Comparison of ENCODE assay signal across 1 cellular context in the genomic region with DNA sequence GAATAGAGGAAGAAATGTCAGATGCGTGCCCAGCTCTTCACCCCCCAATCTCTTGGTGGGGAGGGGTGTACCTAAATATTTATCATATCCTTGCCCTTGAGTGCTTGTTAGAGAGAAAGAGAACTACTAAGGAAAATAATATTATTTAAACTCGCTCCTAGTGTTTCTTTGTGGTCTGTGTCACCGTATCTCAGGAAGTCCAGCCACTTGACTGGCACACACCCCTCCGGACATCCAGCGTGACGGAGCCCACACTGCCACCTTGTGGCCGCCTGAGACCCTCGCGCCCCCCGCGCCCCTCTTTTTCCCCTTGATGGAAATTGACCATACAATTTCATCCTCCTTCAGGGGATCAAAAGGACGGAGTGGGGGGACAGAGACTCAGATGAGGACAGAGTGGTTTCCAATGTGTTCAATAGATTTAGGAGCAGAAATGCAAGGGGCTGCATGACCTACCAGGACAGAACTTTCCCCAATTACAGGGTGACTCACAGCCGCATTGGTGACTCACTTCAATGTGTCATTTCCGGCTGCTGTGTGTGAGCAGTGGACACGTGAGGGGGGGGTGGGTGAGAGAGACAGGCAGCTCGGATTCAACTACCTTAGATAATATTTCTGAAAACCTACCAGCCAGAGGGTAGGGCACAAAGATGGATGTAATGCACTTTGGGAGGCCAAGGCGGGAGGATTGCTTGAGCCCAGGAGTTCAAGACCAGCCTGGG.
TF ChIP-seq lines count a peak whose summit lies in the region.

No MANE protein-coding gene starts in this region.

TF ChIP-seq in K562, 482 proteins besides CTCF, POLR2A, EP300 and RAD21 (continued from another document and continues in another):
- TF ChIP-seq, protein P1, sequence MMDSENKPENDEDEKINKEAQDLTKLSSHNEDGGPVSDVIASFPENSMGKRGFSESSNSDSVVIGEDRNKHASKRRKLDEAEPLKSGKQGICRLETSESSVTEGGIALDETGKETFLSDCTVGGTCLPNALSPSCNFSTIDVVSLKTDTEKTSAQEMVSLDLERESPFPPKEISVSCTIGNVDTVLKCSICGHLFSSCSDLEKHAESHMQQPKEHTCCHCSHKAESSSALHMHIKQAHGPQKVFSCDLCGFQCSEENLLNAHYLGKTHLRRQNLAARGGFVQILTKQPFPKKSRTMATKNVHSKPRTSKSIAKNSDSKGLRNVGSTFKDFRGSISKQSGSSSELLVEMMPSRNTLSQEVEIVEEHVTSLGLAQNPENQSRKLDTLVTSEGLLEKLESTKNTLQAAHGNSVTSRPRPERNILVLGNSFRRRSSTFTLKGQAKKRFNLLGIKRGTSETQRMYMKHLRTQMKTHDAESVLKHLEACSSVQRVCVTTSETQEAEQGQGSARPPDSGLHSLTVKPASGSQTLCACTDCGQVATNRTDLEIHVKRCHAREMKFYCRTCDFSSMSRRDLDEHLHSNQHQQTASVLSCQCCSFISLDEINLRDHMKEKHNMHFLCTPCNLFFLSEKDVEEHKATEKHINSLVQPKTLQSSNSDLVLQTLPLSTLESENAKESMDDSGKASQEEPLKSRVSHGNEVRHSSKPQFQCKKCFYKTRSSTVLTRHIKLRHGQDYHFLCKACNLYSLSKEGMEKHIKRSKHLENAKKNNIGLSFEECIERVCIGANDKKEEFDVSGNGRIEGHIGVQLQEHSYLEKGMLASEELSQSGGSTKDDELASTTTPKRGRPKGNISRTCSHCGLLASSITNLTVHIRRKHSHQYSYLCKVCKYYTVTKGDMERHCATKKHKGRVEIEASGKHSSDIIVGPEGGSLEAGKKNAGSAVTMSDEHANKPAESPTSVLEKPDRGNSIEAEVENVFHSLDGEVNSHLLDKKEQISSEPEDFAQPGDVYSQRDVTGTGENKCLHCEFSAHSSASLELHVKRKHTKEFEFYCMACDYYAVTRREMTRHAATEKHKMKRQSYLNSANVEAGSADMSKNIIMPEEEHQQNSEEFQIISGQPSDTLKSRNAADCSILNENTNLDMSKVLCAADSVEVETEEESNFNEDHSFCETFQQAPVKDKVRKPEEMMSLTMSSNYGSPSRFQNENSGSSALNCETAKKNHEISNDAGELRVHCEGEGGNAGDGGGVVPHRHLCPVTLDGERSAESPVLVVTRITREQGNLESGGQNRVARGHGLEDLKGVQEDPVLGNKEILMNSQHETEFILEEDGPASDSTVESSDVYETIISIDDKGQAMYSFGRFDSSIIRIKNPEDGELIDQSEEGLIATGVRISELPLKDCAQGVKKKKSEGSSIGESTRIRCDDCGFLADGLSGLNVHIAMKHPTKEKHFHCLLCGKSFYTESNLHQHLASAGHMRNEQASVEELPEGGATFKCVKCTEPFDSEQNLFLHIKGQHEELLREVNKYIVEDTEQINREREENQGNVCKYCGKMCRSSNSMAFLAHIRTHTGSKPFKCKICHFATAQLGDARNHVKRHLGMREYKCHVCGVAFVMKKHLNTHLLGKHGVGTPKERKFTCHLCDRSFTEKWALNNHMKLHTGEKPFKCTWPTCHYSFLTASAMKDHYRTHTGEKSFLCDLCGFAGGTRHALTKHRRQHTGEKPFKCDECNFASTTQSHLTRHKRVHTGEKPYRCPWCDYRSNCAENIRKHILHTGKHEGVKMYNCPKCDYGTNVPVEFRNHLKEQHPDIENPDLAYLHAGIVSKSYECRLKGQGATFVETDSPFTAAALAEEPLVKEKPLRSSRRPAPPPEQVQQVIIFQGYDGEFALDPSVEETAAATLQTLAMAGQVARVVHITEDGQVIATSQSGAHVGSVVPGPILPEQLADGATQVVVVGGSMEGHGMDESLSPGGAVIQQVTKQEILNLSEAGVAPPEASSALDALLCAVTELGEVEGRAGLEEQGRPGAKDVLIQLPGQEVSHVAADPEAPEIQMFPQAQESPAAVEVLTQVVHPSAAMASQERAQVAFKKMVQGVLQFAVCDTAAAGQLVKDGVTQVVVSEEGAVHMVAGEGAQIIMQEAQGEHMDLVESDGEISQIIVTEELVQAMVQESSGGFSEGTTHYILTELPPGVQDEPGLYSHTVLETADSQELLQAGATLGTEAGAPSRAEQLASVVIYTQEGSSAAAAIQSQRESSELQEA (IDR thresholded peaks at IDR 0.05; ENCODE audit: low read depth): no peak
- peak; percentile 20; the same call in 1 of the 2 replicates for TF ChIP-seq MAFF (IDR thresholded peaks at IDR 0.05; ENCODE audit: low read length)
- peak in 1 of 2 experiments; percentile 39; a peak in 1 of 3 replicates for TF ChIP-seq CBX3 (IDR thresholded peaks at IDR 0.05; ENCODE audit: borderline replicate concordance in 1 of 2, low read length in 2 of 2)
- 0 out of 2 replicates have a peak, but pooled peaks have one; percentile 12 for TF ChIP-seq LARP7 (IDR thresholded peaks at IDR 0.05)
- TF ChIP-seq, protein P2, sequence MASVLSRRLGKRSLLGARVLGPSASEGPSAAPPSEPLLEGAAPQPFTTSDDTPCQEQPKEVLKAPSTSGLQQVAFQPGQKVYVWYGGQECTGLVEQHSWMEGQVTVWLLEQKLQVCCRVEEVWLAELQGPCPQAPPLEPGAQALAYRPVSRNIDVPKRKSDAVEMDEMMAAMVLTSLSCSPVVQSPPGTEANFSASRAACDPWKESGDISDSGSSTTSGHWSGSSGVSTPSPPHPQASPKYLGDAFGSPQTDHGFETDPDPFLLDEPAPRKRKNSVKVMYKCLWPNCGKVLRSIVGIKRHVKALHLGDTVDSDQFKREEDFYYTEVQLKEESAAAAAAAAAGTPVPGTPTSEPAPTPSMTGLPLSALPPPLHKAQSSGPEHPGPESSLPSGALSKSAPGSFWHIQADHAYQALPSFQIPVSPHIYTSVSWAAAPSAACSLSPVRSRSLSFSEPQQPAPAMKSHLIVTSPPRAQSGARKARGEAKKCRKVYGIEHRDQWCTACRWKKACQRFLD (CRISPR knock-in tag; IDR thresholded peaks at IDR 0.05): peak; percentile 54; the same call in 1 of the 2 replicates
- peak; percentile 88; the same call in 1 of the 2 replicates for TF ChIP-seq BACH1 (tag; IDR thresholded peaks at IDR 0.05)
- TF ChIP-seq, protein P3, sequence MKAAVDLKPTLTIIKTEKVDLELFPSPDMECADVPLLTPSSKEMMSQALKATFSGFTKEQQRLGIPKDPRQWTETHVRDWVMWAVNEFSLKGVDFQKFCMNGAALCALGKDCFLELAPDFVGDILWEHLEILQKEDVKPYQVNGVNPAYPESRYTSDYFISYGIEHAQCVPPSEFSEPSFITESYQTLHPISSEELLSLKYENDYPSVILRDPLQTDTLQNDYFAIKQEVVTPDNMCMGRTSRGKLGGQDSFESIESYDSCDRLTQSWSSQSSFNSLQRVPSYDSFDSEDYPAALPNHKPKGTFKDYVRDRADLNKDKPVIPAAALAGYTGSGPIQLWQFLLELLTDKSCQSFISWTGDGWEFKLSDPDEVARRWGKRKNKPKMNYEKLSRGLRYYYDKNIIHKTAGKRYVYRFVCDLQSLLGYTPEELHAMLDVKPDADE (conservative IDR thresholded peaks at IDR 0.05; ENCODE audit: control insufficient read depth, low read depth, low read length): peak; percentile 88; the same call in 1 of the 2 replicates
- TF ChIP-seq, protein P4, sequence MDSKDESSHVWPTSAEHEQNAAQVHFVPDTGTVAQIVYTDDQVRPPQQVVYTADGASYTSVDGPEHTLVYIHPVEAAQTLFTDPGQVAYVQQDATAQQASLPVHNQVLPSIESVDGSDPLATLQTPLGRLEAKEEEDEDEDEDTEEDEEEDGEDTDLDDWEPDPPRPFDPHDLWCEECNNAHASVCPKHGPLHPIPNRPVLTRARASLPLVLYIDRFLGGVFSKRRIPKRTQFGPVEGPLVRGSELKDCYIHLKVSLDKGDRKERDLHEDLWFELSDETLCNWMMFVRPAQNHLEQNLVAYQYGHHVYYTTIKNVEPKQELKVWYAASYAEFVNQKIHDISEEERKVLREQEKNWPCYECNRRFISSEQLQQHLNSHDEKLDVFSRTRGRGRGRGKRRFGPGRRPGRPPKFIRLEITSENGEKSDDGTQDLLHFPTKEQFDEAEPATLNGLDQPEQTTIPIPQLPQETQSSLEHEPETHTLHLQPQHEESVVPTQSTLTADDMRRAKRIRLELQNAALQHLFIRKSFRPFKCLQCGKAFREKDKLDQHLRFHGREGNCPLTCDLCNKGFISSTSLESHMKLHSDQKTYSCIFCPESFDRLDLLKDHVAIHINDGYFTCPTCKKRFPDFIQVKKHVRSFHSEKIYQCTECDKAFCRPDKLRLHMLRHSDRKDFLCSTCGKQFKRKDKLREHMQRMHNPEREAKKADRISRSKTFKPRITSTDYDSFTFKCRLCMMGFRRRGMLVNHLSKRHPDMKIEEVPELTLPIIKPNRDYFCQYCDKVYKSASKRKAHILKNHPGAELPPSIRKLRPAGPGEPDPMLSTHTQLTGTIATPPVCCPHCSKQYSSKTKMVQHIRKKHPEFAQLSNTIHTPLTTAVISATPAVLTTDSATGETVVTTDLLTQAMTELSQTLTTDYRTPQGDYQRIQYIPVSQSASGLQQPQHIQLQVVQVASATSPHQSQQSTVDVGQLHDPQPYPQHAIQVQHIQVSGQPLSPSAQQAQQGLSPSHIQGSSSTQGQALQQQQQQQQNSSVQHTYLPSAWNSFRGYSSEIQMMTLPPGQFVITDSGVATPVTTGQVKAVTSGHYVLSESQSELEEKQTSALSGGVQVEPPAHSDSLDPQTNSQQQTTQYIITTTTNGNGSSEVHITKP (IDR thresholded peaks at IDR 0.05; ENCODE audit: partially characterized antibody): peak; percentile 30
- no peak for TF ChIP-seq ZNF311 (CRISPR knock-in tag; IDR thresholded peaks at IDR 0.05)
- TF ChIP-seq RNF2 (IDR thresholded peaks at IDR 0.05): peak; percentile 93
- peak; percentile 53; the same call in 1 of the 2 replicates for TF ChIP-seq DMBX1 (CRISPR knock-in tag; IDR thresholded peaks at IDR 0.05; ENCODE audit: borderline replicate concordance)
- TF ChIP-seq YY1 (IDR thresholded peaks at IDR 0.05; ENCODE audit: borderline replicate concordance in 1 of 3, control insufficient read depth in 1 of 3, extremely low read depth in 1 of 3, insufficient read depth in 3 of 3, insufficient read length in 1 of 3, insufficient replicate concordance in 2 of 3, low read depth in 1 of 3, low read length in 2 of 3): peak in 1 of 3 experiments; percentile 23
- TF ChIP-seq ATF2 (CRISPR knock-in tag; IDR thresholded peaks at IDR 0.05): no peak
- TF ChIP-seq MBD2 (IDR thresholded peaks at IDR 0.05; ENCODE audit: borderline replicate concordance, low read depth): peak; percentile 81
- peak; percentile 57; the same call in 1 of the 2 replicates for TF ChIP-seq FOXJ2 (tag; IDR thresholded peaks at IDR 0.05)
- TF ChIP-seq ARID1B (IDR thresholded peaks at IDR 0.05): peak; percentile 97
- peak; percentile 91 for TF ChIP-seq FOS (IDR thresholded peaks at IDR 0.05; ENCODE audit: extremely low read depth, insufficient read length)
- TF ChIP-seq ZC3H8 (IDR thresholded peaks at IDR 0.05): 0 out of 2 replicates have a peak, but pooled peaks have one; percentile 37
- peak; percentile 76 for TF ChIP-seq PML (IDR thresholded peaks at IDR 0.05; ENCODE audit: low read length)
- peak; percentile 100 for TF ChIP-seq DPF2 (IDR thresholded peaks at IDR 0.05)
- no peak for TF ChIP-seq NFYB (IDR thresholded peaks at IDR 0.05; ENCODE audit: extremely low read depth, insufficient read length)
- TF ChIP-seq EP400 (IDR thresholded peaks at IDR 0.05): peak; percentile 93
- 0 out of 4 replicates have a peak, but pooled peaks of 1 of the 2 experiments have one; percentile 44 for TF ChIP-seq MCM7 (IDR thresholded peaks at IDR 0.05)
- 0 out of 2 replicates have a peak, but pooled peaks have one; percentile 63 for TF ChIP-seq AFF4 (CRISPR knock-in tag; IDR thresholded peaks at IDR 0.05)
- TF ChIP-seq ZNF551 (CRISPR knock-in tag; IDR thresholded peaks at IDR 0.05): no peak
- TF ChIP-seq ZNF431 (CRISPR knock-in tag; IDR thresholded peaks at IDR 0.05): no peak
- peak; percentile 62 for TF ChIP-seq CXXC5 (CRISPR knock-in tag; IDR thresholded peaks at IDR 0.05)
- 0 out of 2 replicates have a peak, but pooled peaks have one; percentile 59 for TF ChIP-seq ZNF830 (CRISPR knock-in tag; IDR thresholded peaks at IDR 0.05)
- TF ChIP-seq ZNF324 (CRISPR knock-in tag; IDR thresholded peaks at IDR 0.05): no peak
- no peak for TF ChIP-seq HINFP (tag; conservative IDR thresholded peaks at IDR 0.05; ENCODE audit: low read depth)
- TF ChIP-seq CBFA2T3 (IDR thresholded peaks at IDR 0.05): peak; percentile 68
- peak; percentile 63; the same call in 1 of the 2 replicates for TF ChIP-seq RB1 (IDR thresholded peaks at IDR 0.05; ENCODE audit: low read depth)
